Comparison of ENCODE assay signal across 8 cellular contexts in the genomic region with DNA sequence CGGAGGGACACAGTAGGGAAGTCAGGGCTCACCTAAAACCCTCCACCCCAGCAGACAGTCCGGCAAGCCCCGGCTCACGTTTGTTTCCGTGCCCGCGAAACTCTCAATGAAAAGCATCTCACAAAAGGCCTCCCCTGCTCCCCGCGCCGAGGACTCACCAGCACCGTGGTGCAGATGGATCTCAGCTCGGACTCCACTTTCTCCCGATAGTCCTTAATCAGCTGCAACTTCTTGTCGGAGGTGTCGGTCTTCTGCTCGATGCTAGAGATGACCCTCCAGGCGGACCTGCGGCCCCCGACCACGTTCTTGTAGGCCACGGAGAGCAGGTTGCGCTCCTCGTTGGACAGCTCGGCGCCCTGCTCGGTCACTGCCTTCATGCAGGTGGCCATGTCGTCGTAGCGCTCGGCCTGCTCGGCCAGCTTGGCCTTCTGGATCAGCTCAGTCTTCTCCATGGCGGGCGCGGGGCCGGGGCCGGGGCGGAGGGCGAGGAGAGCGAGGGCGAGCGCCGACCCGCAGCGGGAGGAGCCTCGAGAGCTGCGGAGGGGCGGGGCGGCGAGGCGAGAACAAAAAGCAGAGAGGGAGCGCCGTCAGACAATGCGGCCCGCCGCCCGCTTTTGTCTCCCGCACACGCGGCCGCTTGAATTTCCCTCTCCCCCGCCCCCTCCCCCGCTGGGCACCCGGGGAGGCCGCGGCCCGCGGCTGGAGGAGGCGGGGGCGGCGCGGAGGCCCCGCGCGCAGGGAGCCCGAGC. TPM values are rescaled to one million over a fixed set of nuclear protein-coding genes. Genes with fewer than 3 reads are reported as not detected.
A peak's percentile ranks its signal among the peaks of the same experiment; 100 is the strongest.
DNase-seq lines count a peak whose midpoint lies in the region; ATAC-seq and TF ChIP-seq lines count a peak whose summit lies in the region.

No MANE protein-coding gene starts in this region.

- ATAC-seq in GM21786 (IDR thresholded peaks at IDR 0.05; ENCODE audit: unreplicated experiment): peak; percentile 37
- peak; percentile 51 for ATAC-seq in foreskin keratinocyte

- H3K4me3 ChIP-seq in DOHH2 (ENCODE audit: low read length): peak overlapping the region; percentile 89
- H3K4me3 ChIP-seq in Karpas-422 (ENCODE audit: low read length): peak overlapping the region; percentile 79
- H3K4me3 ChIP-seq in neutrophil (ENCODE audit: low read depth in 1 of 2, low read length in 1 of 2): peak overlapping the region; percentile 82 to 99

- H4K20me1 ChIP-seq in DOHH2 (ENCODE audit: control insufficient read depth, insufficient read depth, low read depth, low read length) (peaks cover 33% of the 10 kb centered on the region), Karpas-422 (ENCODE audit: insufficient read depth, low read depth, low read length) (peaks cover 26% of the 10 kb centered on the region; the same call in 1 of the 2 replicates)

- no peak for TF ChIP-seq CTCF in DOHH2 (IDR thresholded peaks at IDR 0.05; ENCODE audit: low read depth, low read length, poor library complexity, severe bottlenecking)
- TF ChIP-seq CTCF in foreskin keratinocyte (conservative IDR thresholded peaks at IDR 0.05): no peak
- TF ChIP-seq CTCF in neutrophil (IDR thresholded peaks at IDR 0.05): no peak

- H3K4me1 ChIP-seq in DOHH2 (ENCODE audit: control insufficient read depth, low read length) (peaks cover 35% of the 10 kb centered on the region), Karpas-422 (ENCODE audit: low read length) (peaks cover 32% of the 10 kb centered on the region), foreskin keratinocyte (peaks cover 20% of the 10 kb centered on the region), neutrophil (ENCODE audit: control insufficient read depth in 1 of 2, insufficient read depth in 1 of 2, low read depth in 1 of 2, low read length in 1 of 2) (peaks cover 10 to 19% of the 10 kb centered on the region in 2 experiments)

- DNase-seq in Karpas-422: peak; percentile 91
- DNase-seq in SHP77 (lab: John Stamatoyannopoulos, UW): peak; percentile 72 to 86
- DNase-seq in activated gamma-delta T cell treated with Interleukin-2 at 50 U/mL for 16 hours: peak; percentile 66
- DNase-seq in foreskin keratinocyte: peak; percentile 19 to 50
- DNase-seq in superior temporal gyrus (ENCODE audit: extremely low spot score): peak; percentile 58

- no peak overlapping the region for H2AFZ ChIP-seq in Karpas-422 (ENCODE audit: low read length)

- H3K27me3 ChIP-seq in DOHH2 (ENCODE audit: control insufficient read depth, low read length) (peaks cover 23% of the 10 kb centered on the region), Karpas-422 (ENCODE audit: low read length) (no peaks in the 10 kb centered on the region), foreskin keratinocyte (no peaks in the 10 kb centered on the region), neutrophil (peaks cover 2% of the 10 kb centered on the region)

- peak overlapping the region; percentile 64 for H3K27ac ChIP-seq in DOHH2 (ENCODE audit: low read depth, low read length)
- H3K27ac ChIP-seq in Karpas-422 (ENCODE audit: low read length): peak overlapping the region; percentile 50; the same call in 1 of the 2 replicates
- peak overlapping the region; percentile 61 for H3K27ac ChIP-seq in foreskin keratinocyte
- H3K27ac ChIP-seq in neutrophil: peak overlapping the region; percentile 85

- H3K4me2 ChIP-seq in DOHH2 (ENCODE audit: low read length) (peak overlapping the region; percentile 89), Karpas-422 (ENCODE audit: low read depth, low read length, poor library complexity, severe bottlenecking) (peak overlapping the region; percentile 78)

- peaks cover 53% of the 10 kb centered on the region for H3K79me2 ChIP-seq in DOHH2 (ENCODE audit: control insufficient read depth, low read length)
- H3K79me2 ChIP-seq in Karpas-422 (ENCODE audit: low read length): peaks cover 52% of the 10 kb centered on the region

- no peaks in the 10 kb centered on the region for H3K9me3 ChIP-seq in DOHH2 (ENCODE audit: control insufficient read depth, insufficient read depth, low read length)
- H3K9me3 ChIP-seq in Karpas-422 (ENCODE audit: low read length): no peaks in the 10 kb centered on the region
- no peaks in the 10 kb centered on the region for H3K9me3 ChIP-seq in neutrophil

- H3K9me2 ChIP-seq in DOHH2 (replicated peaks; ENCODE audit: control insufficient read depth, low read length): no peaks in the 10 kb centered on the region
- H3K9me2 ChIP-seq in Karpas-422 (replicated peaks; ENCODE audit: insufficient read depth, low read length): no peaks in the 10 kb centered on the region

- H3K9ac ChIP-seq in Karpas-422 (ENCODE audit: low read length): peak overlapping the region; percentile 86

- H3F3A ChIP-seq in DOHH2 (ENCODE audit: control insufficient read depth, insufficient read depth): no peaks in the 10 kb centered on the region

- H3K36me3 ChIP-seq in DOHH2 (ENCODE audit: control insufficient read depth, low read length): peaks cover 50% of the 10 kb centered on the region
- H3K36me3 ChIP-seq in Karpas-422 (ENCODE audit: insufficient read depth, low read length): peaks cover 39% of the 10 kb centered on the region
- no peaks in the 10 kb centered on the region for H3K36me3 ChIP-seq in neutrophil

RNA-seq across cellular contexts. Expression of gene YWHAQ, which starts 0.6 kb away (rescaled TPM):
- total RNA-seq in Karpas-422 (2014; rRNA removed; shearing (Covaris generic); ENCODE audit: low replicate concordance): 112 and 189 TPM in 2 replicates
- total RNA-seq in foreskin keratinocyte: 376 and 422 TPM in 2 replicates
- polyA plus RNA-seq in foreskin keratinocyte: 265 and 322 TPM in 2 replicates

Comparison
In these comparisons a context has a peak if more than half of its experiments do, and no peak if none do; other contexts are left out.
1. Peak in every context shown above with its lines: DNase-seq, ATAC-seq, H3K4me3 ChIP-seq and H3K27ac ChIP-seq.
2. DNase-seq: peak in every context shown above with its lines; median percentile 91 in Karpas-422; 79 in SHP77; 66 in activated gamma-delta T cell treated with Interleukin-2 at 50 U/mL for 16 hours; 58 in superior temporal gyrus; 34 in foreskin keratinocyte.